ENCODE assay signal across 8 cellular contexts in the genomic region with DNA sequence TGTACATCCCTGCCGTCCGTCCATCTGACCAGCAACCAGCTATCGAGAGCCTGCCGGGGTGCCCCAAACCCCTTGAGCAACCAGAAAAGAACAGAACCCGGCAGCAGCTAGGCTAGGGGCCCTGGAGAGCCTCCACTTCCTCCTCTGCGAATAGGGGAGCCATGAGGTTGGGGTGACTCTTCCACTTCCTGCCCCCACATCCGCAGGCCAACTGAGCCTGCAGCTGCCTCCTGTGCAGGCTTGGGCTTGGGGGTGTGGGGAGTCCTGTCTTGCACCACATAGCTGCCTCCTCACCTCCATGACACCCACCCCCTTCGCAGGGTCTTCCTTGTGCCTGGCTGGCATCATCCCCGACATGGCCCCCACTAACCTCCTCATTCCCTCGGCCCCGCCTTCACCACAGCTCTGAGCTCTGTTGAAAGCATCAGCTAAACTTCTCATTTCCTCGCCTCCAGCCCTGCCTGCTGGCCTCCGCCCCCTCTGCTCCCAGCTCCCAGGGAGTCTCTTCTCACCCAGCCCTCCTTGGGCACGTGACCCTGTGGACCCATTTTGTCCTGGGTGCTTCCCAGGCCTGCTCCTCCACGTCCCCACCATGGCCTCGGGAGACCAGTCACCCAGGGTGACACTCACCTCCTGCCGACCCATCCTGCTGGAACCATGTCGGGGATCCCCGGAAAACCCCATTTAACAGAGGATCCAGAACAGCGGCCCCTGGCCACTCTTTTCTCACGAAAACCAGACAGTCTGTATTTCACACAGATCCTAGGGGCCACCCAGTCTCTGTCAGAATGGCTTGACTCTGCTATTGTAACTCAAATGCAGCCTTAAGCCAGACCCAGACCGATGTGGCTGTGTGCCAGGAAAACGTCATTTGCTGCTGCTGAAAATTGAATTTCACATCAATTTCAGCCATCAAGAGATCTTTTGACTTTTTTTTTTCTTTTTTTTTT. TPM values are rescaled to one million over a fixed set of nuclear protein-coding genes. Genes with fewer than 3 reads are reported as not detected.
DNase-seq lines count a peak whose midpoint lies in the region; ATAC-seq and TF ChIP-seq lines count a peak whose summit lies in the region.

No MANE protein-coding gene starts in this region.

- H3K4me3 ChIP-seq in GM12865 (ENCODE audit: low read depth, low read length) (peak overlapping the region; percentile 53), gastroesophageal sphincter (peak overlapping the region in 1 of 2 donors; percentile 8), gastrocnemius medialis (peak overlapping the region in 1 of 4 donors; percentile 5)

- peak overlapping the region in 3 of 4 donors; percentile 61 to 71 (median 65) for H3K27ac ChIP-seq in gastroesophageal sphincter
- peak overlapping the region; percentile 55 to 69 (median 57) for H3K27ac ChIP-seq in gastrocnemius medialis

- TF ChIP-seq CTCF in GM12865 (IDR thresholded peaks at IDR 0.05; ENCODE audit: insufficient read depth, low read depth, low read length, missing control alignments) = no peak
- no peak for TF ChIP-seq CTCF in gastroesophageal sphincter (IDR thresholded peaks at IDR 0.05)
- TF ChIP-seq CTCF in gastrocnemius medialis (IDR thresholded peaks at IDR 0.05 in 4 of 5, conservative IDR thresholded peaks at IDR 0.05 in 1 of 5) = no peak

- in situ Hi-C loops in gastrocnemius medialis (cut with MboI; ENCODE audit: low sequenced_read_pairs in 4 of 4) = no loop called here

- H3K36me3 ChIP-seq in gastroesophageal sphincter = peaks cover 0 to 5% of the 10 kb centered on the region in 2 donors
- H3K36me3 ChIP-seq in gastrocnemius medialis = no peaks in the 10 kb centered on the region

- 41 to 56% methylated on average over 5 to 13 of the region's 23 CpGs for WGBS in gastroesophageal sphincter (ENCODE audit: low coverage in 1 of 2), 2 donors

- intact Hi-C loops in gastrocnemius medialis (cut with DNase I; ENCODE audit: low total_unique reads) = no loop called here

- peak; percentile 48 for ATAC-seq in HG02571 (IDR thresholded peaks at IDR 0.05; ENCODE audit: unreplicated experiment)
- peak; percentile 79 for ATAC-seq in gastroesophageal sphincter
- peak in 1 of 2 donors; percentile 56 for ATAC-seq in gastrocnemius medialis

- TF ChIP-seq EP300 in gastroesophageal sphincter (IDR thresholded peaks at IDR 0.05) = no peak

- H3K4me1 ChIP-seq in gastroesophageal sphincter = peaks cover 0 to 26% (median 6%) of the 10 kb centered on the region in 3 donors
- H3K4me1 ChIP-seq in gastrocnemius medialis = peaks cover 0 to 4% of the 10 kb centered on the region in 2 donors

- no peak for TF ChIP-seq POLR2A in gastroesophageal sphincter (IDR thresholded peaks at IDR 0.05)
- no peak for TF ChIP-seq POLR2A in gastrocnemius medialis (IDR thresholded peaks at IDR 0.05)

- H3K27me3 ChIP-seq in gastroesophageal sphincter = no peaks in the 10 kb centered on the region
- H3K27me3 ChIP-seq in gastrocnemius medialis = no peaks in the 10 kb centered on the region

- peak; percentile 94 for DNase-seq in GM12865 (ENCODE audit: low read depth)
- peak; percentile 64 for DNase-seq in NOMO-1 treated with dmso at 0.1 percent for 144 hours (lab: John Stamatoyannopoulos, UW; ENCODE audit: unreplicated experiment)
- peak; percentile 76 to 79 for DNase-seq in activated T-cell treated with anti-CD3 and anti-CD28 coated beads, Interleukin-2, amount 50 U/mL, for 48 hours
- peak; percentile 53 to 55 for DNase-seq in gastrocnemius medialis
- DNase-seq in T1000 (lab: John Stamatoyannopoulos, UW) = no peak
- DNase-seq in A172 (ENCODE audit: low spot score) = no peak

- H3K9me3 ChIP-seq in gastroesophageal sphincter (no peaks in the 10 kb centered on the region), gastrocnemius medialis (no peaks in the 10 kb centered on the region)

RNA-seq across cellular contexts. Expression of gene MYO9B, which starts 50.4 kb away (rescaled TPM):
- total RNA-seq in gastroesophageal sphincter = 10 to 100 TPM; 38.1 to 77.7 (median 66.2) TPM
- 10 to 100 TPM; 20.0 to 22.1 (median 20.7) TPM for total RNA-seq in gastrocnemius medialis
- 37.6 and 43.8 TPM in 2 replicates for total RNA-seq in A172 (2014; rRNA removed; shearing (Covaris generic))

RNA-seq across cellular contexts. Expression of gene HAUS8, which starts 50.8 kb away (rescaled TPM):
- total RNA-seq in gastroesophageal sphincter (1 to 10 TPM; 3.2 to 6.4 (median 5.5) TPM), gastrocnemius medialis (1 to 10 TPM in 3 of 4 donors, under 1 TPM in 1; 0.97 to 4.5 (median 3.3) TPM)
- total RNA-seq in A172 (2014; rRNA removed; shearing (Covaris generic)) = 22.2 and 26.7 TPM in 2 replicates

Comparison
In these comparisons a context has a peak if more than half of its experiments do, and no peak if none do; other contexts are left out.
1. DNase-seq: peak in GM12865 (single experiment), NOMO-1 treated with dmso at 0.1 percent for 144 hours (single experiment), activated T-cell treated with anti-CD3 and anti-CD28 coated beads, Interleukin-2, amount 50 U/mL, for 48 hours (2 of 2) and gastrocnemius medialis (2 of 2); none in T1000 (single experiment) and A172 (single experiment).